1 cellular context compared by ENCODE assay signal in genomic region chr9:114382951-114383865, GRCh38.
A peak's percentile ranks its signal among the peaks of the same experiment; 100 is the strongest.
TF ChIP-seq lines count a peak whose summit lies in the region.

No MANE protein-coding gene starts in this region.

TF ChIP-seq in GM12878, 131 proteins besides CTCF, POLR2A, EP300 and RAD21 (continued from another document and continues in another):
- no peak for TF ChIP-seq USF1 (IDR thresholded peaks at IDR 0.05; ENCODE audit: borderline replicate concordance, extremely low read length, insufficient read depth, low read depth, low read length)
- peak; percentile 83 to 85 for TF ChIP-seq IKZF2 (IDR thresholded peaks at IDR 0.05)
- no peak for TF ChIP-seq BCL11A (IDR thresholded peaks at IDR 0.05; ENCODE audit: low read depth, low read length)
- peak; percentile 90 for TF ChIP-seq POLR2AphosphoS5 (IDR thresholded peaks at IDR 0.05; ENCODE audit: low read length)
- peak; percentile 44; the same call in 1 of the 2 replicates for TF ChIP-seq MTA2 (IDR thresholded peaks at IDR 0.05; ENCODE audit: low read depth)
- peak; percentile 46; the same call in 1 of the 2 replicates for TF ChIP-seq MXI1 (IDR thresholded peaks at IDR 0.05; ENCODE audit: low read depth, low read length)
- peak; percentile 72; the same call in 1 of the 2 replicates for TF ChIP-seq ZNF687 (IDR thresholded peaks at IDR 0.05)
- no peak for TF ChIP-seq BCL3 (IDR thresholded peaks at IDR 0.05; ENCODE audit: borderline replicate concordance, insufficient read depth, low read depth, low read length, poor library complexity, severe bottlenecking)
- 0 out of 3 replicates have a peak, but pooled peaks have one; percentile 52 for TF ChIP-seq POU2F2 (IDR thresholded peaks at IDR 0.05; ENCODE audit: borderline replicate concordance, low read depth, low read length)
- TF ChIP-seq LARP7 (IDR thresholded peaks at IDR 0.05), result no peak
- peak; percentile 64; the same call in 1 of the 2 replicates for TF ChIP-seq GATAD2B (conservative IDR thresholded peaks at IDR 0.05; ENCODE audit: low read depth)
- TF ChIP-seq EZH2 (IDR thresholded peaks at IDR 0.05; ENCODE audit: borderline replicate concordance, control insufficient read depth, low read depth, low read length), result no peak
- TF ChIP-seq, protein P1, sequence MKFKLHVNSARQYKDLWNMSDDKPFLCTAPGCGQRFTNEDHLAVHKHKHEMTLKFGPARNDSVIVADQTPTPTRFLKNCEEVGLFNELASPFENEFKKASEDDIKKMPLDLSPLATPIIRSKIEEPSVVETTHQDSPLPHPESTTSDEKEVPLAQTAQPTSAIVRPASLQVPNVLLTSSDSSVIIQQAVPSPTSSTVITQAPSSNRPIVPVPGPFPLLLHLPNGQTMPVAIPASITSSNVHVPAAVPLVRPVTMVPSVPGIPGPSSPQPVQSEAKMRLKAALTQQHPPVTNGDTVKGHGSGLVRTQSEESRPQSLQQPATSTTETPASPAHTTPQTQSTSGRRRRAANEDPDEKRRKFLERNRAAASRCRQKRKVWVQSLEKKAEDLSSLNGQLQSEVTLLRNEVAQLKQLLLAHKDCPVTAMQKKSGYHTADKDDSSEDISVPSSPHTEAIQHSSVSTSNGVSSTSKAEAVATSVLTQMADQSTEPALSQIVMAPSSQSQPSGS (IDR thresholded peaks at IDR 0.05; ENCODE audit: low read length), result no peak
- no peak for TF ChIP-seq ZSCAN29 (IDR thresholded peaks at IDR 0.05)
- peak; percentile 74 for TF ChIP-seq CHD2 (IDR thresholded peaks at IDR 0.05; ENCODE audit: borderline replicate concordance, low read depth, low read length)
- TF ChIP-seq PAX5 (IDR thresholded peaks at IDR 0.05; ENCODE audit: borderline replicate concordance, low read depth, low read length), result no peak
- no peak for TF ChIP-seq SREBF1 (IDR thresholded peaks at IDR 0.05; ENCODE audit: low read length)
- TF ChIP-seq MEF2A (IDR thresholded peaks at IDR 0.05; ENCODE audit: insufficient read depth, low read depth, low read length), result 0 out of 2 replicates have a peak, but pooled peaks have one; percentile 33
- TF ChIP-seq, protein P2, sequence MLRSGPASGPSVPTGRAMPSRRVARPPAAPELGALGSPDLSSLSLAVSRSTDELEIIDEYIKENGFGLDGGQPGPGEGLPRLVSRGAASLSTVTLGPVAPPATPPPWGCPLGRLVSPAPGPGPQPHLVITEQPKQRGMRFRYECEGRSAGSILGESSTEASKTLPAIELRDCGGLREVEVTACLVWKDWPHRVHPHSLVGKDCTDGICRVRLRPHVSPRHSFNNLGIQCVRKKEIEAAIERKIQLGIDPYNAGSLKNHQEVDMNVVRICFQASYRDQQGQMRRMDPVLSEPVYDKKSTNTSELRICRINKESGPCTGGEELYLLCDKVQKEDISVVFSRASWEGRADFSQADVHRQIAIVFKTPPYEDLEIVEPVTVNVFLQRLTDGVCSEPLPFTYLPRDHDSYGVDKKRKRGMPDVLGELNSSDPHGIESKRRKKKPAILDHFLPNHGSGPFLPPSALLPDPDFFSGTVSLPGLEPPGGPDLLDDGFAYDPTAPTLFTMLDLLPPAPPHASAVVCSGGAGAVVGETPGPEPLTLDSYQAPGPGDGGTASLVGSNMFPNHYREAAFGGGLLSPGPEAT (IDR thresholded peaks at IDR 0.05; ENCODE audit: low read depth), result peak; percentile 93
- peak; percentile 30; the same call in 1 of the 2 replicates for TF ChIP-seq SMC3 (IDR thresholded peaks at IDR 0.05; ENCODE audit: borderline replicate concordance, low read length)
- TF ChIP-seq TCF12 (IDR thresholded peaks at IDR 0.05; ENCODE audit: low read depth, low read length), result 0 out of 2 replicates have a peak, but pooled peaks have one; percentile 43
- TF ChIP-seq, protein P3, sequence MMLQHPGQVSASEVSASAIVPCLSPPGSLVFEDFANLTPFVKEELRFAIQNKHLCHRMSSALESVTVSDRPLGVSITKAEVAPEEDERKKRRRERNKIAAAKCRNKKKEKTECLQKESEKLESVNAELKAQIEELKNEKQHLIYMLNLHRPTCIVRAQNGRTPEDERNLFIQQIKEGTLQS (IDR thresholded peaks at IDR 0.05; ENCODE audit: borderline replicate concordance, extremely low read depth, low read depth, low read length), result no peak
- no peak for TF ChIP-seq E2F4 (IDR thresholded peaks at IDR 0.05; ENCODE audit: low read depth, low read length)
- TF ChIP-seq, protein P4, sequence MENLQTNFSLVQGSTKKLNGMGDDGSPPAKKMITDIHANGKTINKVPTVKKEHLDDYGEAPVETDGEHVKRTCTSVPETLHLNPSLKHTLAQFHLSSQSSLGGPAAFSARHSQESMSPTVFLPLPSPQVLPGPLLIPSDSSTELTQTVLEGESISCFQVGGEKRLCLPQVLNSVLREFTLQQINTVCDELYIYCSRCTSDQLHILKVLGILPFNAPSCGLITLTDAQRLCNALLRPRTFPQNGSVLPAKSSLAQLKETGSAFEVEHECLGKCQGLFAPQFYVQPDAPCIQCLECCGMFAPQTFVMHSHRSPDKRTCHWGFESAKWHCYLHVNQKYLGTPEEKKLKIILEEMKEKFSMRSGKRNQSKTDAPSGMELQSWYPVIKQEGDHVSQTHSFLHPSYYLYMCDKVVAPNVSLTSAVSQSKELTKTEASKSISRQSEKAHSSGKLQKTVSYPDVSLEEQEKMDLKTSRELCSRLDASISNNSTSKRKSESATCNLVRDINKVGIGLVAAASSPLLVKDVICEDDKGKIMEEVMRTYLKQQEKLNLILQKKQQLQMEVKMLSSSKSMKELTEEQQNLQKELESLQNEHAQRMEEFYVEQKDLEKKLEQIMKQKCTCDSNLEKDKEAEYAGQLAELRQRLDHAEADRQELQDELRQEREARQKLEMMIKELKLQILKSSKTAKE (IDR thresholded peaks at IDR 0.05; ENCODE audit: low read depth, poor library complexity, severe bottlenecking), result peak; percentile 47
- no peak; the same call in 1 of the 2 replicates for TF ChIP-seq BACH1 (IDR thresholded peaks at IDR 0.05; ENCODE audit: borderline replicate concordance)
- TF ChIP-seq EED (IDR thresholded peaks at IDR 0.05; ENCODE audit: low read depth), result peak; percentile 87
- no peak for TF ChIP-seq SIX5 (IDR thresholded peaks at IDR 0.05; ENCODE audit: low read depth, low read length, severe bottlenecking)
- TF ChIP-seq, protein P5, sequence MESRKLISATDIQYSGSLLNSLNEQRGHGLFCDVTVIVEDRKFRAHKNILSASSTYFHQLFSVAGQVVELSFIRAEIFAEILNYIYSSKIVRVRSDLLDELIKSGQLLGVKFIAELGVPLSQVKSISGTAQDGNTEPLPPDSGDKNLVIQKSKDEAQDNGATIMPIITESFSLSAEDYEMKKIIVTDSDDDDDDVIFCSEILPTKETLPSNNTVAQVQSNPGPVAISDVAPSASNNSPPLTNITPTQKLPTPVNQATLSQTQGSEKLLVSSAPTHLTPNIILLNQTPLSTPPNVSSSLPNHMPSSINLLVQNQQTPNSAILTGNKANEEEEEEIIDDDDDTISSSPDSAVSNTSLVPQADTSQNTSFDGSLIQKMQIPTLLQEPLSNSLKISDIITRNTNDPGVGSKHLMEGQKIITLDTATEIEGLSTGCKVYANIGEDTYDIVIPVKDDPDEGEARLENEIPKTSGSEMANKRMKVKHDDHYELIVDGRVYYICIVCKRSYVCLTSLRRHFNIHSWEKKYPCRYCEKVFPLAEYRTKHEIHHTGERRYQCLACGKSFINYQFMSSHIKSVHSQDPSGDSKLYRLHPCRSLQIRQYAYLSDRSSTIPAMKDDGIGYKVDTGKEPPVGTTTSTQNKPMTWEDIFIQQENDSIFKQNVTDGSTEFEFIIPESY (IDR thresholded peaks at IDR 0.05), result no peak
- TF ChIP-seq WRNIP1 (IDR thresholded peaks at IDR 0.05; ENCODE audit: borderline replicate concordance, low read depth, low read length), result no peak
- peak; percentile 55; the same call in 1 of the 2 replicates for TF ChIP-seq TAF1 (IDR thresholded peaks at IDR 0.05; ENCODE audit: borderline replicate concordance, low read depth, low read length)
- TF ChIP-seq POLR2AphosphoS2 (IDR thresholded peaks at IDR 0.05; ENCODE audit: low read depth, low read length), result peak; percentile 55; the same call in 1 of the 2 replicates
- TF ChIP-seq MLLT1 (IDR thresholded peaks at IDR 0.05), result peak; percentile 74; the same call in 1 of the 2 replicates
- TF ChIP-seq TBL1XR1 (IDR thresholded peaks at IDR 0.05; ENCODE audit: low read depth, low read length), result peak; percentile 68; the same call in 1 of the 2 replicates
